ENCODE assay signal across 4 cellular contexts in genomic region chr3:19899833-19900232, GRCh38. TPM values are rescaled to one million over a fixed set of nuclear protein-coding genes. Genes with fewer than 3 reads are reported as not detected.
"Had no signal": no experiment of that assay in that cellular context is flagged by ENCODE, and none has a peak within 500 bp of the region (broad histone marks: within the 10 kb centered on the region; RNA-seq: fewer than 3 reads in every experiment).

No MANE protein-coding gene starts in this region.

RNA-seq across cellular contexts. Expression of gene EFHB, which starts 34.2 kb away (rescaled TPM):
- total RNA-seq: dermis microvascular lymphatic vessel endothelial cell, esophagus mucosa, gastrocnemius medialis, glomerular endothelial cell had no signal
